3 cellular contexts compared by ENCODE assay signal in genomic region chr15:81053621-81054020, GRCh38.
"Had no signal": no experiment of that assay in that cellular context is flagged by ENCODE, and none has a peak within 500 bp of the region (broad histone marks: within the 10 kb centered on the region; RNA-seq: fewer than 3 reads in every experiment).

No MANE protein-coding gene starts in this region.

- DNase-seq: GDM1, GF-D8 had no signal

- H3K4me3 ChIP-seq: GM12878 had no signal
